ENCODE assay signal across 32 cellular contexts in genomic region chr11:116414357-116414756, GRCh38.
"Had no signal": no experiment of that assay in that cellular context is flagged by ENCODE, and none has a peak within 500 bp of the region (broad histone marks: within the 10 kb centered on the region; RNA-seq: fewer than 3 reads in every experiment).

No MANE protein-coding gene starts in this region.

- H3K4me3 ChIP-seq: breast epithelium, left lung, lower lobe of right lung, psoas muscle, right atrium auricular region, thoracic aorta, uterus had no signal

- H3K4me1 Mint-ChIP-seq: activated CD4-positive, alpha-beta memory T cell treated with anti-CD3 and anti-CD28 coated beads, Interleukin-2, amount 10 ng/mL, durations not matched to agents 7 days and 5 days; activated CD4-positive, alpha-beta T cell treated with anti-CD3 and anti-CD28 coated beads, Interleukin-2, amount 10 ng/mL, durations not matched to agents 7 days and 5 days; activated naive CD8-positive, alpha-beta T cell treated with anti-CD3 and anti-CD28 coated beads, Interleukin-2, amount 50 U/mL, for 24 hours; central memory CD8-positive, alpha-beta T cell had no signal

- H3K36me3 Mint-ChIP-seq: natural killer cell treated with Interleukin-12 subunit alpha and Interleukin-12 subunit beta and Interleukin-15 and Interleukin-18, amount 100 ng/mL, for 72 hours; WTC11 had no signal

- H2AFZ ChIP-seq: parathyroid adenoma had no signal

- H3K79me2 ChIP-seq: parathyroid adenoma had no signal

- FAIRE-seq: colon, endometrium, frontal cortex, islet of Langerhans had no signal

- DNase-seq: activated CD4-positive, alpha-beta memory T cell treated with anti-CD3 and anti-CD28 coated beads, Interleukin-2, amount 10 ng/mL, durations not matched to agents 7 days and 5 days; activated CD4-positive, alpha-beta T cell treated with anti-CD3 and anti-CD28 coated beads for 1 hour; activated CD4-positive, alpha-beta T cell treated with anti-CD3 and anti-CD28 coated beads, Interleukin-2, amount 10 ng/mL, durations not matched to agents 7 days and 5 days; activated CD8-positive, alpha-beta memory T cell treated with anti-CD3 and anti-CD28 coated beads, Interleukin-2, amount 50 U/mL, for 48 hours; activated gamma-delta T cell; activated naive CD4-positive, alpha-beta T cell treated with anti-CD3 and anti-CD28 coated beads, Interleukin-2, amount 50 U/mL, for 16 hours; activated naive CD8-positive, alpha-beta T cell treated with anti-CD3 and anti-CD28 coated beads, Interleukin-2, amount 50 U/mL, for 24 hours; activated T-cell treated with anti-CD3 and anti-CD28 coated beads, Interleukin-2, amount 50 U/mL, for 24 hours; dermis blood vessel endothelial cell; effector CD4-positive, alpha-beta T cell; left lung; lower lobe of right lung; mesenchymal stem cell; occipital lobe; psoas muscle; stimulated activated CD4-positive, alpha-beta T cell treated with anti-CD3 and anti-CD28 coated beads, Interleukin-2, amount 100 ng/mL, for 48 hours; stimulated activated naive CD4-positive, alpha-beta T cell treated with Interleukin-2 at 50 U/mL for 16 hours; T-helper 9 cell; trophoblast cell; uterus had no signal

- H3K9me3 Mint-ChIP-seq: activated CD4-positive, alpha-beta memory T cell treated with anti-CD3 and anti-CD28 coated beads, Interleukin-2, amount 10 ng/mL, durations not matched to agents 7 days and 5 days; activated CD4-positive, alpha-beta T cell treated with anti-CD3 and anti-CD28 coated beads, Interleukin-2, amount 10 ng/mL, durations not matched to agents 7 days and 5 days; activated naive CD8-positive, alpha-beta T cell treated with anti-CD3 and anti-CD28 coated beads, Interleukin-2, amount 50 U/mL, for 24 hours; activated T-cell treated with anti-CD3 and anti-CD28 coated beads, Interleukin-2, amount 50 U/mL, for 24 hours; central memory CD8-positive, alpha-beta T cell; natural killer cell treated with Interleukin-12 subunit alpha and Interleukin-12 subunit beta and Interleukin-15 and Interleukin-18, amount 100 ng/mL, for 72 hours; T-helper 1 cell treated with Interleukin-12 subunit alpha and Interleukin-12 subunit beta and Interleukin-4 antibody, amounts not matched to agents 30 μg/mL and 1 μg/mL, for 36 hours; WTC11 had no signal

- H3K4me3 Mint-ChIP-seq: activated CD4-positive, alpha-beta memory T cell treated with anti-CD3 and anti-CD28 coated beads, Interleukin-2, amount 10 ng/mL, durations not matched to agents 7 days and 5 days; activated CD4-positive, alpha-beta T cell treated with anti-CD3 and anti-CD28 coated beads, Interleukin-2, amount 10 ng/mL, durations not matched to agents 7 days and 5 days; activated naive CD8-positive, alpha-beta T cell treated with anti-CD3 and anti-CD28 coated beads, Interleukin-2, amount 50 U/mL, for 24 hours; activated T-cell treated with anti-CD3 and anti-CD28 coated beads, Interleukin-2, amount 50 U/mL, for 24 hours; central memory CD8-positive, alpha-beta T cell; natural killer cell treated with Interleukin-12 subunit alpha and Interleukin-12 subunit beta and Interleukin-15 and Interleukin-18, amount 100 ng/mL, for 72 hours; T-helper 1 cell treated with Interleukin-12 subunit alpha and Interleukin-12 subunit beta and Interleukin-4 antibody, amounts not matched to agents 30 μg/mL and 1 μg/mL, for 36 hours; WTC11 had no signal

- H3K9ac ChIP-seq: parathyroid adenoma had no signal

- H3K9me3 ChIP-seq: breast epithelium, left lung, lower lobe of right lung, psoas muscle, right atrium auricular region, thoracic aorta, uterus had no signal

- H3K27ac Mint-ChIP-seq: activated CD4-positive, alpha-beta memory T cell treated with anti-CD3 and anti-CD28 coated beads, Interleukin-2, amount 10 ng/mL, durations not matched to agents 7 days and 5 days; activated CD4-positive, alpha-beta T cell treated with anti-CD3 and anti-CD28 coated beads, Interleukin-2, amount 10 ng/mL, durations not matched to agents 7 days and 5 days; activated naive CD8-positive, alpha-beta T cell treated with anti-CD3 and anti-CD28 coated beads, Interleukin-2, amount 50 U/mL, for 24 hours; activated T-cell treated with anti-CD3 and anti-CD28 coated beads, Interleukin-2, amount 50 U/mL, for 24 hours; natural killer cell treated with Interleukin-12 subunit alpha and Interleukin-12 subunit beta and Interleukin-15 and Interleukin-18, amount 100 ng/mL, for 72 hours; T-helper 1 cell treated with Interleukin-12 subunit alpha and Interleukin-12 subunit beta and Interleukin-4 antibody, amounts not matched to agents 30 μg/mL and 1 μg/mL, for 36 hours had no signal

- H3K36me3 ChIP-seq: breast epithelium, left lung, lower lobe of right lung, right atrium auricular region, thoracic aorta, uterus had no signal

- H3K27me3 ChIP-seq: breast epithelium, right atrium auricular region, uterus had no signal

- H3K27me3 Mint-ChIP-seq: activated CD4-positive, alpha-beta T cell treated with anti-CD3 and anti-CD28 coated beads, Interleukin-2, amount 10 ng/mL, durations not matched to agents 7 days and 5 days had no signal

- H3K27ac ChIP-seq: breast epithelium, left lung, lower lobe of right lung, parathyroid adenoma, psoas muscle, right atrium auricular region, thoracic aorta, uterus had no signal

- H3K4me1 ChIP-seq: breast epithelium, left lung, lower lobe of right lung, parathyroid adenoma, psoas muscle, right atrium auricular region, uterus had no signal
